In the genomic region with DNA sequence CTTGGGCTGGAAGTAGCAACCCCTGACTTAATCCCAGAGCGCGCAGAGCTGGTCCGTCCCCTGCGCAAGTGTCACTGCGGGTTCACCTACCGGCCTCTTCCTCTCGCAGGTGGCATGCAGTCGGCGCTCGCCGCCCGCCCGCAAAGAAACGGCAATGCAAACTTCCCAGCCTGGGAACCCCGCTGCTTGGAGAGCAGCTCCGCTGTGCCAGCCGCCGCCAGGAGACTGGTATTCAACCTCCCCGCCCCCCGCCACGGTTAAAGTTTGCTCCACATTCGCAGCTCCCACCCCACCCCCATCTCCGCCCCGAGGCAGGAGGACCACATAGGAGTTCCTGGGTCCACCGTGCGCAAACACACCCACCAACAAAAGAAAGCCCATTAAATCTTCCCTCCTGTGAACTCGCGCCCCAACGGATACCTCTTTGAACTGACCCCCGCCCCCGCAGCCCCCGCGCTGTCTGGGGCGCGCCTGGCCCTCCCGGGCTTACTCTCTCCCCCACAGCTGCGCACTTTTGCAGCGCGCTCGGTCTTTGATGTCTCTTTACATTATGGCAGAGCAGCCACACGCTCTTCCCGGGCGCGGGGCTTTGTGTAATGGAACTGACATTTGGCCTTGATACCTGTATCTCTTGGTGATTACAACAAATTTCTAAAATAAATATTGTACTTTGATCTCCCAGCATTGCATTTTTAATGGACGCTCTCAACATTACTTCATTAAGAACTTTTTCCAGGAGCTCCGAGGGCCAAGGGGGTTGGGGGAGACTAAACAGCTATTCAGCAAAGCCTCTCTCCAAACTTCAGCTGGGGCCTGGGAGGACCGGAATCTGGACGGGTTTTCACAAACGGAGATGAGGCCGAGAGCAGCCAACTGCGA, we compare ENCODE assay signal across 11 cellular contexts. TPM values are rescaled to one million over a fixed set of nuclear protein-coding genes. Genes with fewer than 3 reads are reported as not detected.
DNase-seq lines count a peak whose midpoint lies in the region; ATAC-seq and TF ChIP-seq lines count a peak whose summit lies in the region.
"Had no signal": no experiment of that assay in that cellular context is flagged by ENCODE, and none has a peak within 500 bp of the region (broad histone marks: within the 10 kb centered on the region; RNA-seq: fewer than 3 reads in every experiment).

No MANE protein-coding gene starts in this region.

- CTCF ChIA-PET in activated CD4-positive, alpha-beta T cell treated with anti-CD3 and anti-CD28 coated beads for 36 hours (lab: Charles Lee): interaction anchor here (0.6 to 2.0 kb wide), 13 partner anchors 11 to 388 kb away, joined by 3 to 9 read pairs (median 3); no protein-coding TSS in a partner anchor

- no peaks in the 10 kb centered on the region for H3K9me3 ChIP-seq in colonic mucosa
- H3K9me3 ChIP-seq in parathyroid adenoma (ENCODE audit: control insufficient read depth, low read length): no peaks in the 10 kb centered on the region
- no peaks in the 10 kb centered on the region for H3K9me3 ChIP-seq in sigmoid colon
- H3K9me3 ChIP-seq: upper lobe of right lung had no signal

- peak overlapping the region; percentile 66 for H2AFZ ChIP-seq in parathyroid adenoma

- H3K27ac Mint-ChIP-seq in activated CD4-positive, alpha-beta T cell treated with anti-CD3 and anti-CD28 coated beads for 36 hours: no peak overlapping the region
- no peak overlapping the region for H3K27ac Mint-ChIP-seq in effector memory CD8-positive, alpha-beta T cell

- no peak for TF ChIP-seq CTCF in colonic mucosa (IDR thresholded peaks at IDR 0.05)
- TF ChIP-seq CTCF in parathyroid adenoma (IDR thresholded peaks at IDR 0.05): no peak
- no peak for TF ChIP-seq CTCF in sigmoid colon (IDR thresholded peaks at IDR 0.05)

- H3K79me2 ChIP-seq in parathyroid adenoma: no peaks in the 10 kb centered on the region

- 3% methylated on average over 51 of the region's 51 CpGs for WGBS in sigmoid colon, 2 donors

- no peaks in the 10 kb centered on the region for H3K36me3 Mint-ChIP-seq in activated CD4-positive, alpha-beta T cell treated with anti-CD3 and anti-CD28 coated beads for 36 hours (ENCODE audit: low read depth)
- peaks cover 5% of the 10 kb centered on the region for H3K36me3 Mint-ChIP-seq in effector memory CD8-positive, alpha-beta T cell (ENCODE audit: insufficient read depth)

- H3K36me3 ChIP-seq in colonic mucosa (no peaks in the 10 kb centered on the region), parathyroid adenoma (ENCODE audit: control insufficient read depth, insufficient read depth, low read length) (no peaks in the 10 kb centered on the region), sigmoid colon (no peaks in the 10 kb centered on the region)
- H3K36me3 ChIP-seq: upper lobe of right lung had no signal

- no peak overlapping the region for H3K27ac ChIP-seq in colonic mucosa
- H3K27ac ChIP-seq in parathyroid adenoma: no peak overlapping the region
- H3K27ac ChIP-seq in sigmoid colon: no peak overlapping the region
- H3K27ac ChIP-seq: upper lobe of right lung had no signal

- no peak for TF ChIP-seq POLR2A in sigmoid colon (IDR thresholded peaks at IDR 0.05)

- H3K4me1 Mint-ChIP-seq in activated CD4-positive, alpha-beta T cell treated with anti-CD3 and anti-CD28 coated beads for 36 hours: peaks cover 24% of the 10 kb centered on the region
- H3K4me1 Mint-ChIP-seq in effector memory CD8-positive, alpha-beta T cell (ENCODE audit: low read depth in 2 of 2): peaks cover 15 to 16% of the 10 kb centered on the region in 2 donors

- H3K4me3 Mint-ChIP-seq in activated CD4-positive, alpha-beta T cell treated with anti-CD3 and anti-CD28 coated beads for 36 hours: no peak overlapping the region
- H3K4me3 Mint-ChIP-seq in effector memory CD8-positive, alpha-beta T cell: peak overlapping the region in 1 of 2 donors; percentile 7

- POLR2A ChIA-PET in activated CD4-positive, alpha-beta T cell treated with anti-CD3 and anti-CD28 coated beads for 36 hours (lab: Charles Lee): no interaction called here

- no peak for ATAC-seq in activated CD4-positive, alpha-beta T cell treated with anti-CD3 and anti-CD28 coated beads for 36 hours
- no peak for ATAC-seq in effector memory CD8-positive, alpha-beta T cell (replicated peaks)
- ATAC-seq: upper lobe of right lung had no signal

- peaks cover 67% of the 10 kb centered on the region for H3K27me3 Mint-ChIP-seq in activated CD4-positive, alpha-beta T cell treated with anti-CD3 and anti-CD28 coated beads for 36 hours
- peaks cover 62 to 77% of the 10 kb centered on the region in 2 donors for H3K27me3 Mint-ChIP-seq in effector memory CD8-positive, alpha-beta T cell

- H3K9ac ChIP-seq in colonic mucosa (ENCODE audit: low read depth in 2 of 2, low read length in 2 of 2) (no peak overlapping the region), parathyroid adenoma (no peak overlapping the region)

- H3K9me3 Mint-ChIP-seq in activated CD4-positive, alpha-beta T cell treated with anti-CD3 and anti-CD28 coated beads for 36 hours (ENCODE audit: low read depth): no peaks in the 10 kb centered on the region
- no peaks in the 10 kb centered on the region for H3K9me3 Mint-ChIP-seq in effector memory CD8-positive, alpha-beta T cell

- intact Hi-C loops in activated CD4-positive, alpha-beta T cell treated with anti-CD3 and anti-CD28 coated beads for 36 hours (cut with DNase I, micrococcal nuclease): loop anchor here (2.0 to 10.0 kb wide), 5 partner anchors 103 to 1373 kb away; a partner anchor contains a TSS
- intact Hi-C loops in colonic mucosa (cut with DNase I) (loop anchor here (5.0 kb wide), 1 partner anchor 60 kb away; a partner anchor contains a TSS), sigmoid colon (cut with DNase I) (loop anchor here (5.0 kb wide), 1 partner anchor 115 kb away; no protein-coding TSS in a partner anchor)

- TF ChIP-seq EP300 in sigmoid colon (IDR thresholded peaks at IDR 0.05): no peak

- H3K27me3 ChIP-seq in colonic mucosa (peaks cover 53% of the 10 kb centered on the region), parathyroid adenoma (ENCODE audit: control insufficient read depth, insufficient read depth, low read length) (no peaks in the 10 kb centered on the region), sigmoid colon (peaks cover 38 to 64% (median 51%) of the 10 kb centered on the region in 3 donors)

- H3K4me3 ChIP-seq in colonic mucosa: no peak overlapping the region
- no peak overlapping the region for H3K4me3 ChIP-seq in parathyroid adenoma (ENCODE audit: low read depth, low read length)
- H3K4me3 ChIP-seq in sigmoid colon: peak overlapping the region in 1 of 4 donors; percentile 7
- H3K4me3 ChIP-seq: upper lobe of right lung had no signal

- H3K4me1 ChIP-seq in colonic mucosa (peaks cover 10% of the 10 kb centered on the region), parathyroid adenoma (peaks cover 2% of the 10 kb centered on the region), sigmoid colon (peaks cover 0 to 47% (median 42%) of the 10 kb centered on the region in 4 donors)

- DNase-seq in activated CD4-positive, alpha-beta T cell treated with anti-CD3 and anti-CD28 coated beads for 36 hours: peak; percentile 32
- no peak for DNase-seq in activated CD4-positive, alpha-beta T cell treated with anti-CD3 and anti-CD28 coated beads for 1 hour
- peak; percentile 19 for DNase-seq in NCI-H524 treated with DMSO at 0.1 percent for 48 hours (lab: John Stamatoyannopoulos, UW)
- peak; percentile 17 for DNase-seq in colonic mucosa
- no peak for DNase-seq in effector memory CD8-positive, alpha-beta T cell
- DNase-seq in sigmoid colon: no peak
- no peak for DNase-seq in NK-92 (lab: John Stamatoyannopoulos, UW; ENCODE audit: unreplicated experiment)
- DNase-seq: SHP77, upper lobe of right lung had no signal

- H3K4me2 ChIP-seq in parathyroid adenoma (ENCODE audit: low read length): no peak overlapping the region

RNA-seq across cellular contexts. Expression of a gene that starts 3.1 kb away (rescaled TPM):
- under 1 TPM in 1 of 2 experiments, not detected in 1; 0.37 TPM for total RNA-seq in activated CD4-positive, alpha-beta T cell treated with anti-CD3 and anti-CD28 coated beads for 36 hours
- total RNA-seq in colonic mucosa (1 to 10 TPM; 1.2 to 3.5 TPM), sigmoid colon (1 to 10 TPM in 3 of 4 donors, under 1 TPM in 1; 0.81 to 4.6 (median 2.0) TPM)
- 1 to 10 TPM in 1 of 3 donors, under 1 TPM in 2; 0.69 to 1.2 (median 0.82) TPM for polyA plus RNA-seq in sigmoid colon
- polyA plus RNA-seq: AG04450 had no signal

RNA-seq across cellular contexts. Expression of a gene that starts 58.2 kb away (rescaled TPM):
- total RNA-seq in activated CD4-positive, alpha-beta T cell treated with anti-CD3 and anti-CD28 coated beads for 36 hours: not detected
- total RNA-seq in colonic mucosa (not detected), sigmoid colon (not detected)
- not detected for polyA plus RNA-seq in sigmoid colon
- polyA plus RNA-seq: AG04450 had no signal

Comparison
In these comparisons a context has a peak if more than half of its experiments do, and no peak if none do; other contexts are left out.
1. DNase-seq: peak in activated CD4-positive, alpha-beta T cell treated with anti-CD3 and anti-CD28 coated beads for 36 hours (single experiment), NCI-H524 treated with DMSO at 0.1 percent for 48 hours (single experiment) and colonic mucosa (single experiment); none in activated CD4-positive, alpha-beta T cell treated with anti-CD3 and anti-CD28 coated beads for 1 hour (single experiment), effector memory CD8-positive, alpha-beta T cell (0 of 3), sigmoid colon (single experiment) and NK-92 (single experiment).